ENCODE assay signal across 8 cellular contexts in the genomic region with DNA sequence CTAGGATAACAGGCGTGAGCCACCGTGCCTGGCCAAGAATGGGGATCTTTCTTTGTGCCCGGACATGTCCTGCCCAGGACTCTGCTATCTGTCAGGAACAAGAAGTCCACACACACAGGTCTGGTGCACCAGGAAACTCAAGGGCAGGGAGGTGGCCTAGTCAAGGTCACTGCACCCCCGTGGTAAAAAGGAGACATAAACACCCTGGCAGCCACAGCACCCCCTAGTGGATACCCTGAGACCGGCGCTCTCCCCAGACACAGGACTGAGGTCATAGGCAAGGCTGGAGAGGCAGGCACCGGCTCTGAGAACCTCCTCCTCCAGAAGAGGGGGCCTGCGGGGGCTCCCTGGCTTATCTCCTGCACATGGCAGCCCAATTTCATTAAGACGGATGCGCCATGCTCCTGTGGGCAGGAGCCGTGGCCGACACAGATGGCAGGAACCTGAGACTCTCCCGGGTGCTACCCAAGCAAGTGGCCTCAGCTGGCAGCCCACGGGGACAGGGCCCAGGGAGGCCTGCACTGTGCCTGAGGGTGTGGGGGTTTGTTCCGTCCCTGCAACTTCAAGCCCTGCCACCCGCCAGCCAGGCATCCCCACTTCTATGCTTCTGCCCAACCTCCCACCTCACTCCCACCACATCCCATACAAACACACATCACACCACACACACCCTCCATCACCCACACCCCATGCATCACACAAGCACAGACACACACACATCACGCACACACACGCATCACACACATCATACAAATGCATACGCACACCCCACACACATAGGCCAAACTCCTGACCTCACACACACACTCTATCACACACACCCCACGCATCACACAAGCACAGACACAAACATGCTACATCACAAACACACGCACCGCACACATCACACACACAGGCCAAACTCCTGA. TPM values are rescaled to one million over a fixed set of nuclear protein-coding genes. Genes with fewer than 3 reads are reported as not detected.
A peak's percentile ranks its signal among the peaks of the same experiment; 100 is the strongest.
DNase-seq lines count a peak whose midpoint lies in the region; ATAC-seq and TF ChIP-seq lines count a peak whose summit lies in the region.

No MANE protein-coding gene starts in this region.

- H3K4me3 ChIP-seq in SJSA1 (no peak overlapping the region), cardiac muscle cell (no peak overlapping the region)

- H3K36me3 ChIP-seq in SJSA1 (no peaks in the 10 kb centered on the region), cardiac muscle cell (no peaks in the 10 kb centered on the region)

- H3K27me3 ChIP-seq in SJSA1 (replicated peaks) (no peaks in the 10 kb centered on the region), cardiac muscle cell (no peaks in the 10 kb centered on the region)

- H3K27ac ChIP-seq in SJSA1 (no peak overlapping the region), cardiac muscle cell (no peak overlapping the region)

- TF ChIP-seq CTCF in cardiac muscle cell (IDR thresholded peaks at IDR 0.05; ENCODE audit: low read depth, low read length): peak; percentile 82

- ATAC-seq in HG02970 (IDR thresholded peaks at IDR 0.05; ENCODE audit: low FRiP score, unreplicated experiment) (no peak), HG03442 (IDR thresholded peaks at IDR 0.05; ENCODE audit: unreplicated experiment) (no peak)

- DNase-seq in COR-L47 (lab: John Stamatoyannopoulos, UW): peak; percentile 18
- peak in 58 of 76 experiments; percentile 6 to 70 (median 42) for DNase-seq in HUDEP-2 (lab: John Stamatoyannopoulos, UW; ENCODE audit: unreplicated experiment in 76 of 76)
- peak; percentile 51 to 71 for DNase-seq in SJSA1 (ENCODE audit: low read depth in 1 of 2, low spot score in 2 of 2)
- peak; percentile 85 for DNase-seq in activated effector memory CD4-positive, alpha-beta T cell treated with anti-CD3 and anti-CD28 coated beads, Interleukin-2, amount 50 U/mL, for 16 hours
- DNase-seq in cardiac muscle cell (ENCODE audit: low read depth in 1 of 2, low spot score in 1 of 2): peak; percentile 45 to 65
- peak; percentile 47 to 68 (median 54) for DNase-seq in stimulated activated CD4-positive, alpha-beta T cell treated with anti-CD3 and anti-CD28 coated beads, Interleukin-12 subunit alpha, Interleukin-12 subunit beta, amount 100 ng/mL, for 48 hours (ENCODE audit: low read depth in 2 of 3, low spot score in 1 of 3)

- H3K9me3 ChIP-seq in SJSA1 (replicated peaks): no peaks in the 10 kb centered on the region
- no peaks in the 10 kb centered on the region for H3K9me3 ChIP-seq in cardiac muscle cell (ENCODE audit: low read depth)

- H3K4me1 ChIP-seq in SJSA1 (replicated peaks) (0 out of 2 replicates have a peak, but pooled peaks cover 4% of the 10 kb centered on the region), cardiac muscle cell (ENCODE audit: low read depth) (no peaks in the 10 kb centered on the region)

RNA-seq across cellular contexts. Expression of a gene that starts 19.6 kb away (rescaled TPM):
- 17.6 and 22.6 TPM in 2 replicates for total RNA-seq in SJSA1 (2014; rRNA removed; shearing (Covaris generic))
- total RNA-seq in cardiac muscle cell: 116 and 156 TPM in 2 replicates
- 134 and 198 TPM in 2 replicates for polyA plus RNA-seq in cardiac muscle cell

RNA-seq across cellular contexts. Expression of a gene that starts 39.7 kb away (rescaled TPM):
- total RNA-seq in SJSA1 (2014; rRNA removed; shearing (Covaris generic)): 402 and 488 TPM in 2 replicates
- total RNA-seq in cardiac muscle cell: 231 and 244 TPM in 2 replicates
- 229 and 240 TPM in 2 replicates for polyA plus RNA-seq in cardiac muscle cell

Comparison
In these comparisons a context has a peak if more than half of its experiments do, and no peak if none do; other contexts are left out.
1. DNase-seq: peak in every context shown above with its lines; median percentile 85 in activated effector memory CD4-positive, alpha-beta T cell treated with anti-CD3 and anti-CD28 coated beads, Interleukin-2, amount 50 U/mL, for 16 hours; 61 in SJSA1; 55 in cardiac muscle cell; 54 in stimulated activated CD4-positive, alpha-beta T cell treated with anti-CD3 and anti-CD28 coated beads, Interleukin-12 subunit alpha, Interleukin-12 subunit beta, amount 100 ng/mL, for 48 hours; 42 in HUDEP-2; 18 in COR-L47.